ENCODE assay signal across 10 cellular contexts in genomic region chr15:40941078-40941527, GRCh38. TPM values are rescaled to one million over a fixed set of nuclear protein-coding genes. Genes with fewer than 3 reads are reported as not detected.
DNase-seq lines count a peak whose midpoint lies in the region; ATAC-seq and TF ChIP-seq lines count a peak whose summit lies in the region.
"Had no signal": no experiment of that assay in that cellular context is flagged by ENCODE, and none has a peak within 500 bp of the region (broad histone marks: within the 10 kb centered on the region; RNA-seq: fewer than 3 reads in every experiment).

No MANE protein-coding gene starts in this region.

- H3K27me3 Mint-ChIP-seq in activated CD4-positive, alpha-beta T cell treated with anti-CD3 and anti-CD28 coated beads, Interleukin-2, amount 10 ng/mL, durations not matched to agents 24 days and 14 days: no peaks in the 10 kb centered on the region
- no peaks in the 10 kb centered on the region for H3K27me3 Mint-ChIP-seq in activated T-cell treated with anti-CD3 and anti-CD28 coated beads, Interleukin-2, amount 50 U/mL, for 4 hours (ENCODE audit: low read depth)

- ATAC-seq in activated T-cell treated with anti-CD3 and anti-CD28 coated beads, Interleukin-2, amount 50 U/mL, for 4 hours: no peak
- ATAC-seq in HG03571 (IDR thresholded peaks at IDR 0.05; ENCODE audit: unreplicated experiment): no peak
- no peak for ATAC-seq in HG02798 (IDR thresholded peaks at IDR 0.05; ENCODE audit: poor library complexity, unreplicated experiment)

- H3K4me3 ChIP-seq in iPS-18c (ENCODE audit: insufficient read depth, low read depth, low read length): peak overlapping the region; percentile 53
- peak overlapping the region; percentile 65 for H3K4me3 ChIP-seq in suprapubic skin

- 33% methylated on average over 3 of the region's 7 CpGs for WGBS in suprapubic skin

- no peak for TF ChIP-seq POLR2A in suprapubic skin (IDR thresholded peaks at IDR 0.05)

- peak overlapping the region; percentile 89 for H3K27ac ChIP-seq in suprapubic skin

- intact Hi-C loops in activated CD4-positive, alpha-beta T cell treated with anti-CD3 and anti-CD28 coated beads, Interleukin-2, amount 10 ng/mL, durations not matched to agents 24 days and 14 days (cut with micrococcal nuclease): loop anchor here (5.0 kb wide), 2 partner anchors 81 to 176 kb away; partner anchors contain the start of gene INO80

- H3K27me3 ChIP-seq in suprapubic skin: no peaks in the 10 kb centered on the region

- no peaks in the 10 kb centered on the region for H3K36me3 ChIP-seq in suprapubic skin

- peaks cover 29% of the 10 kb centered on the region for H3K4me1 ChIP-seq in suprapubic skin

- DNase-seq in activated CD4-positive, alpha-beta T cell treated with anti-CD3 and anti-CD28 coated beads, Interleukin-2, amount 10 ng/mL, durations not matched to agents 24 days and 14 days: no peak
- DNase-seq in activated CD4-positive, alpha-beta T cell treated with anti-CD3 and anti-CD28 coated beads for 48 hours: no peak
- no peak for DNase-seq in activated T-cell treated with anti-CD3 and anti-CD28 coated beads, Interleukin-2, amount 50 U/mL, for 4 hours
- DNase-seq in suprapubic skin (ENCODE audit: low spot score in 2 of 2) (no peak), GOT3 (lab: John Stamatoyannopoulos, UW) (no peak)

- H3K9me3 ChIP-seq in iPS-18c (ENCODE audit: control insufficient read depth, insufficient read depth, low read length) (no peaks in the 10 kb centered on the region), suprapubic skin (no peaks in the 10 kb centered on the region)

- peak overlapping the region; percentile 87 for H3K27ac Mint-ChIP-seq in activated CD4-positive, alpha-beta T cell treated with anti-CD3 and anti-CD28 coated beads, Interleukin-2, amount 10 ng/mL, durations not matched to agents 24 days and 14 days

- TF ChIP-seq CTCF in suprapubic skin (IDR thresholded peaks at IDR 0.05): no peak

- peak overlapping the region; percentile 59 for H3K4me3 Mint-ChIP-seq in activated CD4-positive, alpha-beta T cell treated with anti-CD3 and anti-CD28 coated beads, Interleukin-2, amount 10 ng/mL, durations not matched to agents 24 days and 14 days
- peak overlapping the region; percentile 62 for H3K4me3 Mint-ChIP-seq in activated T-cell treated with anti-CD3 and anti-CD28 coated beads, Interleukin-2, amount 50 U/mL, for 4 hours

- no peaks in the 10 kb centered on the region for H3K36me3 Mint-ChIP-seq in activated CD4-positive, alpha-beta T cell treated with anti-CD3 and anti-CD28 coated beads, Interleukin-2, amount 10 ng/mL, durations not matched to agents 24 days and 14 days (ENCODE audit: low read depth)
- no peaks in the 10 kb centered on the region for H3K36me3 Mint-ChIP-seq in activated T-cell treated with anti-CD3 and anti-CD28 coated beads, Interleukin-2, amount 50 U/mL, for 4 hours (ENCODE audit: insufficient read depth)

- no peaks in the 10 kb centered on the region for H3K9me3 Mint-ChIP-seq in activated CD4-positive, alpha-beta T cell treated with anti-CD3 and anti-CD28 coated beads, Interleukin-2, amount 10 ng/mL, durations not matched to agents 24 days and 14 days
- no peaks in the 10 kb centered on the region for H3K9me3 Mint-ChIP-seq in activated T-cell treated with anti-CD3 and anti-CD28 coated beads, Interleukin-2, amount 50 U/mL, for 4 hours
- H3K9me3 Mint-ChIP-seq: T-helper 1 cell treated with Interleukin-12 subunit alpha and Interleukin-12 subunit beta and Interleukin-4 antibody, amounts not matched to agents 30 μg/mL and 1 μg/mL, for 36 hours had no signal

- TF ChIP-seq EP300 in suprapubic skin (IDR thresholded peaks at IDR 0.05): no peak

- H3K4me1 Mint-ChIP-seq in activated CD4-positive, alpha-beta T cell treated with anti-CD3 and anti-CD28 coated beads, Interleukin-2, amount 10 ng/mL, durations not matched to agents 24 days and 14 days: peaks cover 38% of the 10 kb centered on the region
- H3K4me1 Mint-ChIP-seq in activated T-cell treated with anti-CD3 and anti-CD28 coated beads, Interleukin-2, amount 50 U/mL, for 4 hours (ENCODE audit: low read depth): peaks cover 38% of the 10 kb centered on the region

RNA-seq across cellular contexts. Expression of gene DLL4, which starts 12.0 kb away (rescaled TPM):
- 0.33 TPM in 1 of 2 replicates, not detected in the other for total RNA-seq in activated CD4-positive, alpha-beta T cell treated with anti-CD3 and anti-CD28 coated beads, Interleukin-2, amount 10 ng/mL, durations not matched to agents 24 days and 14 days
- under 1 TPM; 0.05 to 0.38 (median 0.37) TPM for total RNA-seq in activated T-cell treated with anti-CD3 and anti-CD28 coated beads, Interleukin-2, amount 50 U/mL, for 4 hours
- 1 to 10 TPM in 3 of 4 donors, under 1 TPM in 1; 0.47 to 5.3 (median 2.6) TPM for total RNA-seq in suprapubic skin
- total RNA-seq: Daoy had no signal

RNA-seq across cellular contexts. Expression of gene CHAC1, which starts 12.2 kb away (rescaled TPM):
- 8.4 and 9.8 TPM in 2 replicates for total RNA-seq in activated CD4-positive, alpha-beta T cell treated with anti-CD3 and anti-CD28 coated beads, Interleukin-2, amount 10 ng/mL, durations not matched to agents 24 days and 14 days
- 10 to 100 TPM; 12.0 to 31.3 (median 20.8) TPM for total RNA-seq in activated T-cell treated with anti-CD3 and anti-CD28 coated beads, Interleukin-2, amount 50 U/mL, for 4 hours
- total RNA-seq in suprapubic skin: 1 to 10 TPM in 3 of 4 donors, not detected in 1; 2.6 to 10.0 (median 3.3) TPM

RNA-seq across cellular contexts. Expression of gene VPS18, which starts 46.9 kb away (rescaled TPM):
- 11.2 and 11.3 TPM in 2 replicates for total RNA-seq in activated CD4-positive, alpha-beta T cell treated with anti-CD3 and anti-CD28 coated beads, Interleukin-2, amount 10 ng/mL, durations not matched to agents 24 days and 14 days
- total RNA-seq in activated T-cell treated with anti-CD3 and anti-CD28 coated beads, Interleukin-2, amount 50 U/mL, for 4 hours: 10 to 100 TPM; 15.9 to 16.7 (median 16.4) TPM
- total RNA-seq in suprapubic skin: 10 to 100 TPM; 15.0 to 24.9 (median 19.7) TPM
